ENCODE assay signal across 7 cellular contexts in genomic region chr14:103715052-103716000, GRCh38.
DNase-seq lines count a peak whose midpoint lies in the region; ATAC-seq and TF ChIP-seq lines count a peak whose summit lies in the region.

Gene XRCC3, minus strand, starts transcription at chr14:103715451. Its CDS starts 4,364 bp downstream, at chr14:103711087.
Gene ZFYVE21, plus strand, starts transcription at chr14:103715810. Its CDS starts 32 bp downstream, at chr14:103715842.

- TF ChIP-seq CTCF in astrocyte of the cerebellum (IDR thresholded peaks at IDR 0.05; ENCODE audit: low read depth, low read length, missing control alignments) = no peak

- no peaks in the 10 kb centered on the region for H3K36me3 ChIP-seq in rectal smooth muscle tissue (ENCODE audit: control insufficient read depth, insufficient read depth, low read length)

- peaks cover 11% of the 10 kb centered on the region for H3K4me1 ChIP-seq in rectal smooth muscle tissue (ENCODE audit: control insufficient read depth, insufficient read depth, low read length)

- peak; percentile 85 for TF ChIP-seq POLR2A in GM18505 (IDR thresholded peaks at IDR 0.05; ENCODE audit: borderline replicate concordance, extremely low read depth, insufficient read depth, insufficient read length)

- ATAC-seq in GM18505 (IDR thresholded peaks at IDR 0.05; ENCODE audit: unreplicated experiment) (peak; percentile 87), HG02973 (IDR thresholded peaks at IDR 0.05; ENCODE audit: unreplicated experiment) (peak; percentile 91)

- in situ Hi-C loops in astrocyte of the cerebellum (cut with HindIII; ENCODE audit: low sequenced_read_pairs) = no loop called here

- DNase-seq in NCI-H2029 (lab: John Stamatoyannopoulos, UW) (peak; percentile 93), T-helper 22 cell (ENCODE audit: low read depth) (peak; percentile 98), astrocyte of the cerebellum (ENCODE audit: low read depth) (peak; percentile 98), hepatic stellate cell (ENCODE audit: low spot score) (peak; percentile 100)

- H3K27me3 ChIP-seq in rectal smooth muscle tissue (ENCODE audit: control insufficient read depth, insufficient read depth, low read length) = no peaks in the 10 kb centered on the region

- peak within 1 kb of the TSS; percentile 41 for H3K9ac ChIP-seq in rectal smooth muscle tissue (ENCODE audit: low read length)

- peak within 1 kb of the TSS; percentile 87 for H3K27ac ChIP-seq in rectal smooth muscle tissue (ENCODE audit: low read depth, low read length)

- peak within 1 kb of the TSS; percentile 65 for H3K4me3 ChIP-seq in astrocyte of the cerebellum (ENCODE audit: low read depth, low read length)
- peak within 1 kb of the TSS; percentile 74 for H3K4me3 ChIP-seq in rectal smooth muscle tissue (ENCODE audit: low read length)

Comparison
In these comparisons a context has a peak if more than half of its experiments do, and no peak if none do; other contexts are left out.
1. Peak in every context shown above with its lines: DNase-seq, ATAC-seq, H3K4me3 ChIP-seq and H3K27ac ChIP-seq.